ENCODE assay signal across 1 cellular context in genomic region chr4:2418652-2419571, GRCh38.
TF ChIP-seq lines count a peak whose summit lies in the region.

TSS of gene CFAP99 (plus strand) at chr4:2418955.

TF ChIP-seq in HepG2, 621 proteins besides CTCF, POLR2A, EP300 and RAD21 (continued from another document and continues in another):
- TF ChIP-seq, protein P1, sequence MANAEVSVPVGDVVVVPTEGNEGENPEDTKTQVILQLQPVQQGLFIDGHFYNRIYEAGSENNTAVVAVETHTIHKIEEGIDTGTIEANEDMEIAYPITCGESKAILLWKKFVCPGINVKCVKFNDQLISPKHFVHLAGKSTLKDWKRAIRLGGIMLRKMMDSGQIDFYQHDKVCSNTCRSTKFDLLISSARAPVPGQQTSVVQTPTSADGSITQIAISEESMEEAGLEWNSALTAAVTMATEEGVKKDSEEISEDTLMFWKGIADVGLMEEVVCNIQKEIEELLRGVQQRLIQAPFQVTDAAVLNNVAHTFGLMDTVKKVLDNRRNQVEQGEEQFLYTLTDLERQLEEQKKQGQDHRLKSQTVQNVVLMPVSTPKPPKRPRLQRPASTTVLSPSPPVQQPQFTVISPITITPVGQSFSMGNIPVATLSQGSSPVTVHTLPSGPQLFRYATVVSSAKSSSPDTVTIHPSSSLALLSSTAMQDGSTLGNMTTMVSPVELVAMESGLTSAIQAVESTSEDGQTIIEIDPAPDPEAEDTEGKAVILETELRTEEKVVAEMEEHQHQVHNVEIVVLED (CRISPR knock-in tag; IDR thresholded peaks at IDR 0.05; ENCODE audit: borderline replicate concordance): peak; percentile 97
- TF ChIP-seq, protein P2, sequence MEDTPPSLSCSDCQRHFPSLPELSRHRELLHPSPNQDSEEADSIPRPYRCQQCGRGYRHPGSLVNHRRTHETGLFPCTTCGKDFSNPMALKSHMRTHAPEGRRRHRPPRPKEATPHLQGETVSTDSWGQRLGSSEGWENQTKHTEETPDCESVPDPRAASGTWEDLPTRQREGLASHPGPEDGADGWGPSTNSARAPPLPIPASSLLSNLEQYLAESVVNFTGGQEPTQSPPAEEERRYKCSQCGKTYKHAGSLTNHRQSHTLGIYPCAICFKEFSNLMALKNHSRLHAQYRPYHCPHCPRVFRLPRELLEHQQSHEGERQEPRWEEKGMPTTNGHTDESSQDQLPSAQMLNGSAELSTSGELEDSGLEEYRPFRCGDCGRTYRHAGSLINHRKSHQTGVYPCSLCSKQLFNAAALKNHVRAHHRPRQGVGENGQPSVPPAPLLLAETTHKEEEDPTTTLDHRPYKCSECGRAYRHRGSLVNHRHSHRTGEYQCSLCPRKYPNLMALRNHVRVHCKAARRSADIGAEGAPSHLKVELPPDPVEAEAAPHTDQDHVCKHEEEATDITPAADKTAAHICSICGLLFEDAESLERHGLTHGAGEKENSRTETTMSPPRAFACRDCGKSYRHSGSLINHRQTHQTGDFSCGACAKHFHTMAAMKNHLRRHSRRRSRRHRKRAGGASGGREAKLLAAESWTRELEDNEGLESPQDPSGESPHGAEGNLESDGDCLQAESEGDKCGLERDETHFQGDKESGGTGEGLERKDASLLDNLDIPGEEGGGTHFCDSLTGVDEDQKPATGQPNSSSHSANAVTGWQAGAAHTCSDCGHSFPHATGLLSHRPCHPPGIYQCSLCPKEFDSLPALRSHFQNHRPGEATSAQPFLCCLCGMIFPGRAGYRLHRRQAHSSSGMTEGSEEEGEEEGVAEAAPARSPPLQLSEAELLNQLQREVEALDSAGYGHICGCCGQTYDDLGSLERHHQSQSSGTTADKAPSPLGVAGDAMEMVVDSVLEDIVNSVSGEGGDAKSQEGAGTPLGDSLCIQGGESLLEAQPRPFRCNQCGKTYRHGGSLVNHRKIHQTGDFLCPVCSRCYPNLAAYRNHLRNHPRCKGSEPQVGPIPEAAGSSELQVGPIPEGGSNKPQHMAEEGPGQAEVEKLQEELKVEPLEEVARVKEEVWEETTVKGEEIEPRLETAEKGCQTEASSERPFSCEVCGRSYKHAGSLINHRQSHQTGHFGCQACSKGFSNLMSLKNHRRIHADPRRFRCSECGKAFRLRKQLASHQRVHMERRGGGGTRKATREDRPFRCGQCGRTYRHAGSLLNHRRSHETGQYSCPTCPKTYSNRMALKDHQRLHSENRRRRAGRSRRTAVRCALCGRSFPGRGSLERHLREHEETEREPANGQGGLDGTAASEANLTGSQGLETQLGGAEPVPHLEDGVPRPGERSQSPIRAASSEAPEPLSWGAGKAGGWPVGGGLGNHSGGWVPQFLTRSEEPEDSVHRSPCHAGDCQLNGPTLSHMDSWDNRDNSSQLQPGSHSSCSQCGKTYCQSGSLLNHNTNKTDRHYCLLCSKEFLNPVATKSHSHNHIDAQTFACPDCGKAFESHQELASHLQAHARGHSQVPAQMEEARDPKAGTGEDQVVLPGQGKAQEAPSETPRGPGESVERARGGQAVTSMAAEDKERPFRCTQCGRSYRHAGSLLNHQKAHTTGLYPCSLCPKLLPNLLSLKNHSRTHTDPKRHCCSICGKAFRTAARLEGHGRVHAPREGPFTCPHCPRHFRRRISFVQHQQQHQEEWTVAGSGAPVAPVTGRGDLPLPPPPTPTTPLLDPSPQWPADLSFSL (CRISPR knock-in tag; IDR thresholded peaks at IDR 0.05): no peak
- TF ChIP-seq, protein P3, sequence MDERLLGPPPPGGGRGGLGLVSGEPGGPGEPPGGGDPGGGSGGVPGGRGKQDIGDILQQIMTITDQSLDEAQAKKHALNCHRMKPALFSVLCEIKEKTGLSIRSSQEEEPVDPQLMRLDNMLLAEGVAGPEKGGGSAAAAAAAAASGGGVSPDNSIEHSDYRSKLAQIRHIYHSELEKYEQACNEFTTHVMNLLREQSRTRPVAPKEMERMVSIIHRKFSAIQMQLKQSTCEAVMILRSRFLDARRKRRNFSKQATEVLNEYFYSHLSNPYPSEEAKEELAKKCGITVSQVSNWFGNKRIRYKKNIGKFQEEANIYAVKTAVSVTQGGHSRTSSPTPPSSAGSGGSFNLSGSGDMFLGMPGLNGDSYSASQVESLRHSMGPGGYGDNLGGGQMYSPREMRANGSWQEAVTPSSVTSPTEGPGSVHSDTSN (CRISPR knock-in tag; IDR thresholded peaks at IDR 0.05): no peak
- TF ChIP-seq GATAD2A (CRISPR knock-in tag; IDR thresholded peaks at IDR 0.05): no peak
- no peak for TF ChIP-seq ZNF773 (CRISPR knock-in tag; IDR thresholded peaks at IDR 0.05; ENCODE audit: borderline replicate concordance)
- no peak for TF ChIP-seq ZNF205 (CRISPR knock-in tag; IDR thresholded peaks at IDR 0.05)
- no peak for TF ChIP-seq ZNF468 (CRISPR knock-in tag; IDR thresholded peaks at IDR 0.05)
- TF ChIP-seq AHR (CRISPR knock-in tag; IDR thresholded peaks at IDR 0.05): no peak
- TF ChIP-seq, protein P4, sequence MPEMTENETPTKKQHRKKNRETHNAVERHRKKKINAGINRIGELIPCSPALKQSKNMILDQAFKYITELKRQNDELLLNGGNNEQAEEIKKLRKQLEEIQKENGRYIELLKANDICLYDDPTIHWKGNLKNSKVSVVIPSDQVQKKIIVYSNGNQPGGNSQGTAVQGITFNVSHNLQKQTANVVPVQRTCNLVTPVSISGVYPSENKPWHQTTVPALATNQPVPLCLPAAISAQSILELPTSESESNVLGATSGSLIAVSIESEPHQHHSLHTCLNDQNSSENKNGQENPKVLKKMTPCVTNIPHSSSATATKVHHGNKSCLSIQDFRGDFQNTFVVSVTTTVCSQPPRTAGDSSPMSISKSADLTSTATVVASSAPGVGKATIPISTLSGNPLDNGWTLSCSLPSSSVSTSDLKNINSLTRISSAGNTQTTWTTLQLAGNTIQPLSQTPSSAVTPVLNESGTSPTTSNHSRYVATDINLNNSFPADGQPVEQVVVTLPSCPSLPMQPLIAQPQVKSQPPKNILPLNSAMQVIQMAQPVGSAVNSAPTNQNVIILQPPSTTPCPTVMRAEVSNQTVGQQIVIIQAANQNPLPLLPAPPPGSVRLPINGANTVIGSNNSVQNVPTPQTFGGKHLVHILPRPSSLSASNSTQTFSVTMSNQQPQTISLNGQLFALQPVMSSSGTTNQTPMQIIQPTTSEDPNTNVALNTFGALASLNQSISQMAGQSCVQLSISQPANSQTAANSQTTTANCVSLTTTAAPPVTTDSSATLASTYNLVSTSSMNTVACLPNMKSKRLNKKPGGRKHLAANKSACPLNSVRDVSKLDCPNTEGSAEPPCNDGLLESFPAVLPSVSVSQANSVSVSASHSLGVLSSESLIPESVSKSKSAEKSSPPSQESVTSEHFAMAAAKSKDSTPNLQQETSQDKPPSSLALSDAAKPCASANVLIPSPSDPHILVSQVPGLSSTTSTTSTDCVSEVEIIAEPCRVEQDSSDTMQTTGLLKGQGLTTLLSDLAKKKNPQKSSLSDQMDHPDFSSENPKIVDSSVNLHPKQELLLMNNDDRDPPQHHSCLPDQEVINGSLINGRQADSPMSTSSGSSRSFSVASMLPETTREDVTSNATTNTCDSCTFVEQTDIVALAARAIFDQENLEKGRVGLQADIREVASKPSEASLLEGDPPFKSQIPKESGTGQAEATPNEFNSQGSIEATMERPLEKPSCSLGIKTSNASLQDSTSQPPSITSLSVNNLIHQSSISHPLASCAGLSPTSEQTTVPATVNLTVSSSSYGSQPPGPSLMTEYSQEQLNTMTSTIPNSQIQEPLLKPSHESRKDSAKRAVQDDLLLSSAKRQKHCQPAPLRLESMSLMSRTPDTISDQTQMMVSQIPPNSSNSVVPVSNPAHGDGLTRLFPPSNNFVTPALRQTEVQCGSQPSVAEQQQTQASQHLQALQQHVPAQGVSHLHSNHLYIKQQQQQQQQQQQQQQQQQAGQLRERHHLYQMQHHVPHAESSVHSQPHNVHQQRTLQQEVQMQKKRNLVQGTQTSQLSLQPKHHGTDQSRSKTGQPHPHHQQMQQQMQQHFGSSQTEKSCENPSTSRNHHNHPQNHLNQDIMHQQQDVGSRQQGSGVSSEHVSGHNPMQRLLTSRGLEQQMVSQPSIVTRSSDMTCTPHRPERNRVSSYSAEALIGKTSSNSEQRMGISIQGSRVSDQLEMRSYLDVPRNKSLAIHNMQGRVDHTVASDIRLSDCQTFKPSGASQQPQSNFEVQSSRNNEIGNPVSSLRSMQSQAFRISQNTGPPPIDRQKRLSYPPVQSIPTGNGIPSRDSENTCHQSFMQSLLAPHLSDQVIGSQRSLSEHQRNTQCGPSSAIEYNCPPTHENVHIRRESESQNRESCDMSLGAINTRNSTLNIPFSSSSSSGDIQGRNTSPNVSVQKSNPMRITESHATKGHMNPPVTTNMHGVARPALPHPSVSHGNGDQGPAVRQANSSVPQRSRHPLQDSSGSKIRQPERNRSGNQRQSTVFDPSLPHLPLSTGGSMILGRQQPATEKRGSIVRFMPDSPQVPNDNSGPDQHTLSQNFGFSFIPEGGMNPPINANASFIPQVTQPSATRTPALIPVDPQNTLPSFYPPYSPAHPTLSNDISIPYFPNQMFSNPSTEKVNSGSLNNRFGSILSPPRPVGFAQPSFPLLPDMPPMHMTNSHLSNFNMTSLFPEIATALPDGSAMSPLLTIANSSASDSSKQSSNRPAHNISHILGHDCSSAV (CRISPR knock-in tag; IDR thresholded peaks at IDR 0.05; ENCODE audit: borderline replicate concordance): no peak
- no peak for TF ChIP-seq CENPT (CRISPR knock-in tag; IDR thresholded peaks at IDR 0.05; ENCODE audit: low read depth)
- 0 out of 2 replicates have a peak, but pooled peaks have one; percentile 46 for TF ChIP-seq MIER3 (CRISPR knock-in tag; IDR thresholded peaks at IDR 0.05; ENCODE audit: borderline replicate concordance)
- TF ChIP-seq, protein P5, sequence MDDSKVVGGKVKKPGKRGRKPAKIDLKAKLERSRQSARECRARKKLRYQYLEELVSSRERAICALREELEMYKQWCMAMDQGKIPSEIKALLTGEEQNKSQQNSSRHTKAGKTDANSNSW (CRISPR knock-in tag; IDR thresholded peaks at IDR 0.05; ENCODE audit: borderline replicate concordance): no peak
- TF ChIP-seq ZFYVE20 (CRISPR knock-in tag; IDR thresholded peaks at IDR 0.05; ENCODE audit: borderline replicate concordance, low read depth): no peak
- no peak for TF ChIP-seq THAP8 (CRISPR knock-in tag; IDR thresholded peaks at IDR 0.05; ENCODE audit: borderline replicate concordance)
- peak; percentile 43; the same call in 1 of the 2 replicates for TF ChIP-seq ZNF788 (CRISPR knock-in tag; IDR thresholded peaks at IDR 0.05; ENCODE audit: borderline replicate concordance)
- TF ChIP-seq ZIK1 (CRISPR knock-in tag; IDR thresholded peaks at IDR 0.05; ENCODE audit: borderline replicate concordance, low read depth): no peak
- TF ChIP-seq HOXD1 (CRISPR knock-in tag; IDR thresholded peaks at IDR 0.05): no peak
- no peak for TF ChIP-seq SIX4 (CRISPR knock-in tag; IDR thresholded peaks at IDR 0.05)
- TF ChIP-seq SNAPC5 (CRISPR knock-in tag; IDR thresholded peaks at IDR 0.05; ENCODE audit: borderline replicate concordance): no peak
- TF ChIP-seq CHD4 (IDR thresholded peaks at IDR 0.05; ENCODE audit: borderline replicate concordance, low read length): no peak
- TF ChIP-seq RBM39 (IDR thresholded peaks at IDR 0.05; ENCODE audit: low read depth, low read length, poor library complexity, severe bottlenecking): peak; percentile 57
- TF ChIP-seq ZNF484 (CRISPR knock-in tag; IDR thresholded peaks at IDR 0.05; ENCODE audit: borderline replicate concordance, low read depth): no peak
- TF ChIP-seq TOE1 (CRISPR knock-in tag; IDR thresholded peaks at IDR 0.05): no peak
- no peak for TF ChIP-seq ZNF792 (CRISPR knock-in tag; IDR thresholded peaks at IDR 0.05)
- TF ChIP-seq ZNF274 (CRISPR knock-in tag; IDR thresholded peaks at IDR 0.05): no peak
- TF ChIP-seq ZNF784 (CRISPR knock-in tag; IDR thresholded peaks at IDR 0.05; ENCODE audit: borderline replicate concordance): no peak
- no peak for TF ChIP-seq NBN (conservative IDR thresholded peaks at IDR 0.05)
- TF ChIP-seq MED1 (CRISPR knock-in tag; IDR thresholded peaks at IDR 0.05): no peak
- peak; percentile 24; the same call in 1 of the 2 replicates for TF ChIP-seq CBX5 (CRISPR knock-in tag; IDR thresholded peaks at IDR 0.05; ENCODE audit: borderline replicate concordance)
- TF ChIP-seq, protein P6, sequence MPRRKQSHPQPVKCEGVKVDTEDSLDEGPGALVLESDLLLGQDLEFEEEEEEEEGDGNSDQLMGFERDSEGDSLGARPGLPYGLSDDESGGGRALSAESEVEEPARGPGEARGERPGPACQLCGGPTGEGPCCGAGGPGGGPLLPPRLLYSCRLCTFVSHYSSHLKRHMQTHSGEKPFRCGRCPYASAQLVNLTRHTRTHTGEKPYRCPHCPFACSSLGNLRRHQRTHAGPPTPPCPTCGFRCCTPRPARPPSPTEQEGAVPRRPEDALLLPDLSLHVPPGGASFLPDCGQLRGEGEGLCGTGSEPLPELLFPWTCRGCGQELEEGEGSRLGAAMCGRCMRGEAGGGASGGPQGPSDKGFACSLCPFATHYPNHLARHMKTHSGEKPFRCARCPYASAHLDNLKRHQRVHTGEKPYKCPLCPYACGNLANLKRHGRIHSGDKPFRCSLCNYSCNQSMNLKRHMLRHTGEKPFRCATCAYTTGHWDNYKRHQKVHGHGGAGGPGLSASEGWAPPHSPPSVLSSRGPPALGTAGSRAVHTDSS (CRISPR knock-in tag; conservative IDR thresholded peaks at IDR 0.05): no peak
- TF ChIP-seq MAFG (CRISPR knock-in tag; IDR thresholded peaks at IDR 0.05): no peak
- TF ChIP-seq KAT8 (CRISPR knock-in tag; IDR thresholded peaks at IDR 0.05): 0 out of 2 replicates have a peak, but pooled peaks have one; percentile 28
- no peak for TF ChIP-seq PRMT3 (CRISPR knock-in tag; IDR thresholded peaks at IDR 0.05; ENCODE audit: borderline replicate concordance, low read depth)
- TF ChIP-seq SMARCE1 (IDR thresholded peaks at IDR 0.05; ENCODE audit: borderline replicate concordance): no peak
- TF ChIP-seq PHF5A (CRISPR knock-in tag; IDR thresholded peaks at IDR 0.05; ENCODE audit: low read depth, unreplicated experiment): no peak
- TF ChIP-seq ZGPAT (CRISPR knock-in tag; IDR thresholded peaks at IDR 0.05): peak; percentile 61; the same call in 1 of the 2 replicates
- no peak for TF ChIP-seq ZNF225 (CRISPR knock-in tag; IDR thresholded peaks at IDR 0.05)
